ENCODE assay signal across 18 cellular contexts in the genomic region with DNA sequence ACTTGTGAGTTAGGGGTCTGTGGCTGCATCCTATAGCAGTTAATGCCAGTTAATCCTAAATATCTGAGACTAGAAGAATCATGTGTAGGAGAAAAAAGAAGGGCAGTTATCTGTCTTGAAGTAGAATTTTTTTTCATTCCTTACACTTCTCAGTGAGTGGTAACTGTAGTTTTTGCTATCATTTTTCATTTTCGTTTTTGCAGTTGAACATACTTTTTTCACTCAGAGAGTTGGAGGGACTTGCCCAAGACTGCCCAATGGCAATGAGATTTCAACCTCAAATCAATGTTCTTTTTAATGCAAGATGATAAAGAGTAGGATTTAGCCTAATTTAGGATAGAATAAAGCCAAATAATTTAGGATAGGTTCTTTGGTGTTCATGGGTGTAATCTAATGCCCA.
"Had no signal": no experiment of that assay in that cellular context is flagged by ENCODE, and none has a peak within 500 bp of the region (broad histone marks: within the 10 kb centered on the region; RNA-seq: fewer than 3 reads in every experiment).

No MANE protein-coding gene starts in this region.

- H3K9me3 ChIP-seq: heart right ventricle, psoas muscle, right lobe of liver, spleen, thoracic aorta, transverse colon had no signal

- H3K4me3 ChIP-seq: heart right ventricle, psoas muscle, right lobe of liver, spleen, thoracic aorta, transverse colon had no signal

- H3K27ac ChIP-seq: heart right ventricle, psoas muscle, right lobe of liver, spleen, thoracic aorta, transverse colon had no signal

- H3K27me3 Mint-ChIP-seq: naive thymus-derived CD4-positive, alpha-beta T cell; stimulated activated naive B cell treated with anti-CD40 and anti-IgM and Interleukin-4, amounts not matched to agents 10 μg/mL and 1 μg/mL and 100 μg/mL, for 72 hours; stimulated activated naive CD8-positive, alpha-beta T cell treated with anti-CD3 and anti-CD28 coated beads, Interleukin-15, amount 100 ng/mL, for 72 hours had no signal

- H3K27ac Mint-ChIP-seq: nephron progenitor cell; stimulated activated naive B cell treated with anti-CD40 and anti-IgM and Interleukin-4, amounts not matched to agents 10 μg/mL and 1 μg/mL and 100 μg/mL, for 72 hours had no signal

- H3K9me3 Mint-ChIP-seq: naive thymus-derived CD4-positive, alpha-beta T cell; nephron progenitor cell; stimulated activated naive B cell treated with anti-CD40 and anti-IgM and Interleukin-4, amounts not matched to agents 10 μg/mL and 1 μg/mL and 100 μg/mL, for 72 hours; stimulated activated naive CD8-positive, alpha-beta T cell treated with anti-CD3 and anti-CD28 coated beads, Interleukin-15, amount 100 ng/mL, for 72 hours had no signal

- DNase-seq: effector memory CD4-positive, alpha-beta T cell; heart right ventricle; hypothalamus; kidney glomerular epithelial cell; naive thymus-derived CD4-positive, alpha-beta T cell; nephron progenitor cell; psoas muscle; retina; right lobe of liver; spleen; stimulated activated CD4-positive, alpha-beta T cell treated with anti-CD3 and anti-CD28 coated beads, Interleukin-15, amount 100 ng/mL, for 24 hours; stimulated activated CD4-positive, alpha-beta T cell treated with anti-CD3 and anti-CD28 coated beads, Interleukin-1b, Interleukin-23, amount 100 ng/mL, for 48 hours; stimulated activated CD4-positive, alpha-beta T cell treated with anti-CD3 and anti-CD28 coated beads, Interleukin-4, amount 100 ng/mL, for 24 hours; stimulated activated naive B cell treated with anti-CD40 and anti-IgM and Interleukin-4, amounts not matched to agents 10 μg/mL and 1 μg/mL and 100 μg/mL, for 72 hours; stimulated activated naive CD8-positive, alpha-beta T cell treated with anti-CD3 and anti-CD28 coated beads, Interleukin-15, amount 100 ng/mL, for 72 hours; transverse colon had no signal

- ATAC-seq: esophagus mucosa; heart right ventricle; naive thymus-derived CD4-positive, alpha-beta T cell; psoas muscle; right lobe of liver; stimulated activated naive B cell treated with anti-CD40 and anti-IgM and Interleukin-4, amounts not matched to agents 10 μg/mL and 1 μg/mL and 100 μg/mL, for 72 hours; stimulated activated naive CD8-positive, alpha-beta T cell treated with anti-CD3 and anti-CD28 coated beads, Interleukin-15, amount 100 ng/mL, for 72 hours had no signal

- H3K27me3 ChIP-seq: heart right ventricle, right lobe of liver, spleen, transverse colon had no signal

- H3K4me3 Mint-ChIP-seq: naive thymus-derived CD4-positive, alpha-beta T cell; nephron progenitor cell; stimulated activated naive B cell treated with anti-CD40 and anti-IgM and Interleukin-4, amounts not matched to agents 10 μg/mL and 1 μg/mL and 100 μg/mL, for 72 hours; stimulated activated naive CD8-positive, alpha-beta T cell treated with anti-CD3 and anti-CD28 coated beads, Interleukin-15, amount 100 ng/mL, for 72 hours had no signal
